In genomic region chr11:42407379-42407778, GRCh38 we compare ENCODE assay signal across 10 cellular contexts.
A peak's percentile ranks its signal among the peaks of the same experiment; 100 is the strongest.
DNase-seq lines count a peak whose midpoint lies in the region; TF ChIP-seq lines count a peak whose summit lies in the region.
"Had no signal": no experiment of that assay in that cellular context is flagged by ENCODE, and none has a peak within 500 bp of the region (broad histone marks: within the 10 kb centered on the region; RNA-seq: fewer than 3 reads in every experiment).

No MANE protein-coding gene starts in this region.

- no peaks in the 10 kb centered on the region for H3K36me3 Mint-ChIP-seq in activated CD4-positive, alpha-beta memory T cell treated with anti-CD3 and anti-CD28 coated beads, Interleukin-2, amount 10 ng/mL, durations not matched to agents 7 days and 5 days (ENCODE audit: low read depth)

- H3K27ac Mint-ChIP-seq in activated CD4-positive, alpha-beta memory T cell treated with anti-CD3 and anti-CD28 coated beads, Interleukin-2, amount 10 ng/mL, durations not matched to agents 7 days and 5 days, result no peak overlapping the region
- H3K27ac Mint-ChIP-seq: activated T-cell treated with anti-CD3 and anti-CD28 coated beads, Interleukin-2, amount 50 U/mL, for 24 hours had no signal

- no peaks in the 10 kb centered on the region for H3K27me3 Mint-ChIP-seq in activated CD4-positive, alpha-beta memory T cell treated with anti-CD3 and anti-CD28 coated beads, Interleukin-2, amount 10 ng/mL, durations not matched to agents 7 days and 5 days
- H3K27me3 Mint-ChIP-seq: activated T-cell treated with anti-CD3 and anti-CD28 coated beads, Interleukin-2, amount 50 U/mL, for 24 hours had no signal

- peak; percentile 52 for DNase-seq in DMS153 treated with DMSO at 0.1 percent for 48 hours (lab: John Stamatoyannopoulos, UW; ENCODE audit: unreplicated experiment)
- peak; percentile 17 for DNase-seq in M059J (ENCODE audit: low read depth)
- peak; percentile 5 for DNase-seq in SK-MEL-5 (ENCODE audit: low read depth, low spot score)
- DNase-seq in kidney epithelial cell (ENCODE audit: low read depth), result no peak
- no peak for DNase-seq in globus pallidus (ENCODE audit: low spot score)
- no peak for DNase-seq in activated CD4-positive, alpha-beta memory T cell treated with anti-CD3 and anti-CD28 coated beads, Interleukin-2, amount 10 ng/mL, durations not matched to agents 7 days and 5 days
- DNase-seq in AML-193 (lab: John Stamatoyannopoulos, UW), result no peak
- DNase-seq in AG08396 (ENCODE audit: low spot score), result no peak
- DNase-seq: activated T-cell treated with anti-CD3 and anti-CD28 coated beads, Interleukin-2, amount 50 U/mL, for 24 hours; effector memory CD4-positive, alpha-beta T cell had no signal

- in situ Hi-C loops in SK-MEL-5 (cut with HindIII; ENCODE audit: low pct_unique_long_range_greater_than_20kb, low sequenced_read_pairs), result no loop called here

- H3K9me3 Mint-ChIP-seq in activated CD4-positive, alpha-beta memory T cell treated with anti-CD3 and anti-CD28 coated beads, Interleukin-2, amount 10 ng/mL, durations not matched to agents 7 days and 5 days, result peaks cover 13% of the 10 kb centered on the region

- no peak overlapping the region for H3K4me3 ChIP-seq in kidney epithelial cell (ENCODE audit: low read depth, low read length)

- H3K36me3 ChIP-seq in kidney epithelial cell (ENCODE audit: control insufficient read depth, insufficient read depth, low read length), result no peaks in the 10 kb centered on the region

- H3K4me3 Mint-ChIP-seq in activated CD4-positive, alpha-beta memory T cell treated with anti-CD3 and anti-CD28 coated beads, Interleukin-2, amount 10 ng/mL, durations not matched to agents 7 days and 5 days, result no peak overlapping the region
- H3K4me3 Mint-ChIP-seq: activated T-cell treated with anti-CD3 and anti-CD28 coated beads, Interleukin-2, amount 50 U/mL, for 24 hours had no signal

- H3K27me3 ChIP-seq in kidney epithelial cell (ENCODE audit: control insufficient read depth, insufficient read depth, low read length), result no peaks in the 10 kb centered on the region

- H3K4me1 Mint-ChIP-seq in activated CD4-positive, alpha-beta memory T cell treated with anti-CD3 and anti-CD28 coated beads, Interleukin-2, amount 10 ng/mL, durations not matched to agents 7 days and 5 days, result no peaks in the 10 kb centered on the region

- POLR2A ChIA-PET in activated CD4-positive, alpha-beta memory T cell treated with anti-CD3 and anti-CD28 coated beads, Interleukin-2, amount 10 ng/mL, durations not matched to agents 7 days and 5 days (lab: Charles Lee), result no interaction called here

- peak; percentile 8 for TF ChIP-seq CTCF in kidney epithelial cell (IDR thresholded peaks at IDR 0.05; ENCODE audit: insufficient read depth, low read length, poor library complexity, severe bottlenecking)

- CTCF ChIA-PET in activated CD4-positive, alpha-beta memory T cell treated with anti-CD3 and anti-CD28 coated beads, Interleukin-2, amount 10 ng/mL, durations not matched to agents 7 days and 5 days (lab: Charles Lee), result no interaction called here

Comparison
In these comparisons a context has a peak if more than half of its experiments do, and no peak if none do; other contexts are left out.
1. DNase-seq: peak in DMS153 treated with DMSO at 0.1 percent for 48 hours (single experiment), M059J (single experiment) and SK-MEL-5 (single experiment); none in kidney epithelial cell (single experiment), globus pallidus (single experiment), activated CD4-positive, alpha-beta memory T cell treated with anti-CD3 and anti-CD28 coated beads, Interleukin-2, amount 10 ng/mL, durations not matched to agents 7 days and 5 days (single experiment), AML-193 (0 of 2) and AG08396 (single experiment).